In genomic region chr2:44689516-44689915, GRCh38 we compare ENCODE assay signal across 26 cellular contexts.
"Had no signal": no experiment of that assay in that cellular context is flagged by ENCODE, and none has a peak within 500 bp of the region (broad histone marks: within the 10 kb centered on the region; RNA-seq: fewer than 3 reads in every experiment).

No MANE protein-coding gene starts in this region.

- H3K27ac ChIP-seq: neutrophil, pancreas, prostate gland, right lobe of liver, sigmoid colon, stomach, thoracic aorta, thyroid gland, tibial nerve, upper lobe of left lung, vagina had no signal

- H3K36me3 Mint-ChIP-seq: naive thymus-derived CD8-positive, alpha-beta T cell; natural killer cell treated with Interleukin-12 subunit alpha and Interleukin-12 subunit beta and Interleukin-15 and Interleukin-18, amount 100 ng/mL, for 72 hours; stimulated activated effector memory CD8-positive, alpha-beta T cell treated with anti-CD3 and anti-CD28 coated beads, Interleukin-12 subunit alpha, Interleukin-12 subunit beta, amount 100 ng/mL, for 72 hours had no signal

- ATAC-seq: naive thymus-derived CD8-positive, alpha-beta T cell; natural killer cell treated with Interleukin-12 subunit alpha and Interleukin-12 subunit beta and Interleukin-15 and Interleukin-18, amount 100 ng/mL, for 72 hours; pancreas; right cardiac atrium; right lobe of liver; stimulated activated effector memory CD8-positive, alpha-beta T cell treated with anti-CD3 and anti-CD28 coated beads, Interleukin-12 subunit alpha, Interleukin-12 subunit beta, amount 100 ng/mL, for 72 hours had no signal

- H3K9me3 ChIP-seq: neutrophil, pancreas, prostate gland, right lobe of liver, sigmoid colon, stomach, thoracic aorta, thyroid gland, tibial nerve, upper lobe of left lung, vagina had no signal

- H3K4me3 ChIP-seq: pancreas, prostate gland, right lobe of liver, sigmoid colon, stomach, thoracic aorta, thyroid gland, tibial nerve, upper lobe of left lung, vagina had no signal

- DNase-seq: naive thymus-derived CD8-positive, alpha-beta T cell; nephron progenitor cell; nucleus accumbens; pancreas; right cardiac atrium; right lobe of liver; sigmoid colon; small intestine; stimulated activated CD4-positive, alpha-beta T cell treated with anti-CD3 and anti-CD28 coated beads, Interleukin-15, amount 100 ng/mL, for 24 hours; stimulated activated CD4-positive, alpha-beta T cell treated with anti-CD3 and anti-CD28 coated beads, Interleukin-2, amount 100 ng/mL, for 24 hours; stimulated activated CD4-positive, alpha-beta T cell treated with anti-CD3 and anti-CD28 coated beads, Interleukin-2, amount 100 ng/mL, for 48 hours; stimulated activated CD4-positive, alpha-beta T cell treated with anti-CD3 and anti-CD28 coated beads, Interleukin-4, amount 100 ng/mL, for 24 hours; stimulated activated naive CD4-positive, alpha-beta T cell treated with Interleukin-2 at 50 U/mL for 16 hours; stomach; thyroid gland; upper lobe of left lung had no signal

- H3K4me1 ChIP-seq: pancreas, prostate gland, right lobe of liver, sigmoid colon, stomach, thyroid gland, tibial nerve, upper lobe of left lung, vagina had no signal

- FAIRE-seq: pancreas, small intestine, urothelium cell line had no signal

- H3K36me3 ChIP-seq: neutrophil, pancreas, prostate gland, right lobe of liver, sigmoid colon, stomach, thoracic aorta, thyroid gland, tibial nerve, upper lobe of left lung, vagina had no signal

- H3K4me3 Mint-ChIP-seq: naive thymus-derived CD8-positive, alpha-beta T cell; natural killer cell treated with Interleukin-12 subunit alpha and Interleukin-12 subunit beta and Interleukin-15 and Interleukin-18, amount 100 ng/mL, for 72 hours; nephron progenitor cell; neural crest cell; stimulated activated effector memory CD8-positive, alpha-beta T cell treated with anti-CD3 and anti-CD28 coated beads, Interleukin-12 subunit alpha, Interleukin-12 subunit beta, amount 100 ng/mL, for 72 hours; stimulated activated naive CD8-positive, alpha-beta T cell treated with anti-CD3 and anti-CD28 coated beads, Interleukin-15, Interleukin-2, amounts not matched to agents 100 ng/mL and 50 ng/mL, for 24 hours had no signal

- H3K27ac Mint-ChIP-seq: naive thymus-derived CD8-positive, alpha-beta T cell; natural killer cell treated with Interleukin-12 subunit alpha and Interleukin-12 subunit beta and Interleukin-15 and Interleukin-18, amount 100 ng/mL, for 72 hours; nephron progenitor cell; stimulated activated effector memory CD8-positive, alpha-beta T cell treated with anti-CD3 and anti-CD28 coated beads, Interleukin-12 subunit alpha, Interleukin-12 subunit beta, amount 100 ng/mL, for 72 hours; stimulated activated naive CD8-positive, alpha-beta T cell treated with anti-CD3 and anti-CD28 coated beads, Interleukin-15, Interleukin-2, amounts not matched to agents 100 ng/mL and 50 ng/mL, for 24 hours had no signal

- H3K27me3 Mint-ChIP-seq: naive thymus-derived CD8-positive, alpha-beta T cell; natural killer cell treated with Interleukin-12 subunit alpha and Interleukin-12 subunit beta and Interleukin-15 and Interleukin-18, amount 100 ng/mL, for 72 hours; stimulated activated naive CD8-positive, alpha-beta T cell treated with anti-CD3 and anti-CD28 coated beads, Interleukin-15, Interleukin-2, amounts not matched to agents 100 ng/mL and 50 ng/mL, for 24 hours had no signal

- H3K9me3 Mint-ChIP-seq: naive thymus-derived CD8-positive, alpha-beta T cell; natural killer cell treated with Interleukin-12 subunit alpha and Interleukin-12 subunit beta and Interleukin-15 and Interleukin-18, amount 100 ng/mL, for 72 hours; nephron progenitor cell; neural crest cell; stimulated activated effector memory CD8-positive, alpha-beta T cell treated with anti-CD3 and anti-CD28 coated beads, Interleukin-12 subunit alpha, Interleukin-12 subunit beta, amount 100 ng/mL, for 72 hours; stimulated activated naive CD8-positive, alpha-beta T cell treated with anti-CD3 and anti-CD28 coated beads, Interleukin-15, Interleukin-2, amounts not matched to agents 100 ng/mL and 50 ng/mL, for 24 hours had no signal

- H3K4me1 Mint-ChIP-seq: nephron progenitor cell; neural crest cell; stimulated activated effector memory CD8-positive, alpha-beta T cell treated with anti-CD3 and anti-CD28 coated beads, Interleukin-12 subunit alpha, Interleukin-12 subunit beta, amount 100 ng/mL, for 72 hours had no signal

- H3K27me3 ChIP-seq: neutrophil, pancreas, right lobe of liver, sigmoid colon, stomach, thyroid gland, tibial nerve, upper lobe of left lung, vagina had no signal
